Comparison of ENCODE assay signal across 8 cellular contexts in genomic region chr15:94670436-94671034, GRCh38.
A peak's percentile ranks its signal among the peaks of the same experiment; 100 is the strongest.
DNase-seq lines count a peak whose midpoint lies in the region; FAIRE-seq and TF ChIP-seq lines count a peak whose summit lies in the region.

No MANE protein-coding gene starts in this region.

- H3K4me3 ChIP-seq in astrocyte of the spinal cord (ENCODE audit: low read depth, low read length) = no peak overlapping the region
- no peak overlapping the region for H3K4me3 ChIP-seq in kidney (ENCODE audit: low read length in 2 of 2)
- no peak overlapping the region for H3K4me3 ChIP-seq in uterus
- no peak overlapping the region for H3K4me3 ChIP-seq in CD8-positive, alpha-beta memory T cell (ENCODE audit: low read length)

- no peak overlapping the region for H3K27ac Mint-ChIP-seq in CD8-positive, alpha-beta memory T cell

- no peaks in the 10 kb centered on the region for H3K9me3 ChIP-seq in kidney (ENCODE audit: control insufficient read depth in 1 of 2, low read length in 2 of 2)
- no peaks in the 10 kb centered on the region for H3K9me3 ChIP-seq in uterus
- H3K9me3 ChIP-seq in CD8-positive, alpha-beta memory T cell (ENCODE audit: low read length) = no peaks in the 10 kb centered on the region

- H3K4me1 ChIP-seq in kidney (ENCODE audit: control insufficient read depth in 1 of 2, insufficient read depth in 1 of 2, low read depth in 1 of 2, low read length in 2 of 2) (no peaks in the 10 kb centered on the region), uterus (no peaks in the 10 kb centered on the region)
- H3K4me1 ChIP-seq in CD8-positive, alpha-beta memory T cell (ENCODE audit: insufficient read depth, low read length) = no peaks in the 10 kb centered on the region

- H3K27me3 Mint-ChIP-seq in CD8-positive, alpha-beta memory T cell = peaks cover 10 to 24% of the 10 kb centered on the region in 2 donors

- H3K4me1 Mint-ChIP-seq in CD8-positive, alpha-beta memory T cell = no peaks in the 10 kb centered on the region

- no peaks in the 10 kb centered on the region for H3K27me3 ChIP-seq in uterus
- H3K27me3 ChIP-seq in CD8-positive, alpha-beta memory T cell (ENCODE audit: insufficient read depth, low read length, poor library complexity, severe bottlenecking) = no peaks in the 10 kb centered on the region

- no peak for TF ChIP-seq CTCF in GM13976 (IDR thresholded peaks at IDR 0.05; ENCODE audit: borderline replicate concordance, control extremely low read depth, extremely low read depth, insufficient read depth, missing control alignments)
- peak; percentile 67 for TF ChIP-seq CTCF in astrocyte of the spinal cord (IDR thresholded peaks at IDR 0.05; ENCODE audit: low read depth, low read length)
- TF ChIP-seq CTCF in kidney (IDR thresholded peaks at IDR 0.05; ENCODE audit: borderline replicate concordance, extremely low read depth, insufficient read depth) = peak; percentile 68
- peak; percentile 67 to 86 (median 72) for TF ChIP-seq CTCF in uterus (IDR thresholded peaks at IDR 0.05)

- POLR2A ChIA-PET in CD8-positive, alpha-beta memory T cell (lab: Charles Lee) = no interaction called here

- no peak overlapping the region for H3K9ac ChIP-seq in kidney (ENCODE audit: low read length in 2 of 2)

- H3K4me3 Mint-ChIP-seq in CD8-positive, alpha-beta memory T cell = no peak overlapping the region

- CTCF ChIA-PET in CD8-positive, alpha-beta memory T cell (lab: Charles Lee) = no interaction called here

- peak; percentile 89 for FAIRE-seq in kidney (lab: Jason Lieb, UNC)

- H3K27ac ChIP-seq in kidney (ENCODE audit: low read depth in 2 of 2, low read length in 2 of 2) = no peak overlapping the region
- peak overlapping the region; percentile 56 to 60 for H3K27ac ChIP-seq in uterus
- H3K27ac ChIP-seq in CD8-positive, alpha-beta memory T cell (ENCODE audit: low read depth, low read length) = no peak overlapping the region

- peak; percentile 35 for DNase-seq in ACHN
- DNase-seq in GM13976 (ENCODE audit: low spot score) = peak; percentile 39
- peak; percentile 20 for DNase-seq in NCI-H1417 treated with DMSO at 0.1 percent for 48 hours (lab: John Stamatoyannopoulos, UW)
- peak; percentile 64 for DNase-seq in astrocyte of the spinal cord (ENCODE audit: low read depth, low spot score)
- DNase-seq in kidney = no peak
- DNase-seq in uterus = no peak
- no peak for DNase-seq in stimulated activated CD4-positive, alpha-beta T cell treated with anti-CD3 and anti-CD28 coated beads, Interleukin-4, amount 100 ng/mL, for 4 hours
- DNase-seq in CD8-positive, alpha-beta memory T cell = no peak

- in situ Hi-C loops in ACHN (cut with HindIII; ENCODE audit: low pct_ligation_motif_present, low pct_unique_long_range_greater_than_20kb, low sequenced_read_pairs) = no loop called here
- in situ Hi-C loops in GM13976 (cut with MboI; ENCODE audit: low sequenced_read_pairs, unreplicated experiment) = no loop called here
- in situ Hi-C loops in astrocyte of the spinal cord (cut with HindIII; ENCODE audit: low sequenced_read_pairs) = no loop called here

- H3K36me3 Mint-ChIP-seq in CD8-positive, alpha-beta memory T cell = no peaks in the 10 kb centered on the region

- TF ChIP-seq POLR2A in uterus (IDR thresholded peaks at IDR 0.05) = no peak

- intact Hi-C loops in kidney (cut with DNase I) (no loop called here), uterus (cut with DNase I; ENCODE audit: low total_unique reads) (no loop called here)

- H3K9me3 Mint-ChIP-seq in CD8-positive, alpha-beta memory T cell = peaks cover 0 to 2% (median 0%) of the 10 kb centered on the region in 5 donors

- no peaks in the 10 kb centered on the region for H3K36me3 ChIP-seq in kidney (ENCODE audit: control insufficient read depth in 1 of 2, insufficient read depth in 2 of 2, low read length in 2 of 2)
- no peaks in the 10 kb centered on the region for H3K36me3 ChIP-seq in uterus
- no peaks in the 10 kb centered on the region for H3K36me3 ChIP-seq in CD8-positive, alpha-beta memory T cell (ENCODE audit: insufficient read depth, low read length)

Comparison
In these comparisons a context has a peak if more than half of its experiments do, and no peak if none do; other contexts are left out.
1. DNase-seq: peak in ACHN (single experiment), GM13976 (single experiment), NCI-H1417 treated with DMSO at 0.1 percent for 48 hours (single experiment) and astrocyte of the spinal cord (single experiment); none in kidney (single experiment), uterus (0 of 2), stimulated activated CD4-positive, alpha-beta T cell treated with anti-CD3 and anti-CD28 coated beads, Interleukin-4, amount 100 ng/mL, for 4 hours (0 of 2) and CD8-positive, alpha-beta memory T cell (0 of 5).
2. H3K27ac ChIP-seq: peak in uterus (2 of 2); none in kidney (0 of 2) and CD8-positive, alpha-beta memory T cell (single experiment).